1 cellular context compared by ENCODE assay signal in the genomic region with DNA sequence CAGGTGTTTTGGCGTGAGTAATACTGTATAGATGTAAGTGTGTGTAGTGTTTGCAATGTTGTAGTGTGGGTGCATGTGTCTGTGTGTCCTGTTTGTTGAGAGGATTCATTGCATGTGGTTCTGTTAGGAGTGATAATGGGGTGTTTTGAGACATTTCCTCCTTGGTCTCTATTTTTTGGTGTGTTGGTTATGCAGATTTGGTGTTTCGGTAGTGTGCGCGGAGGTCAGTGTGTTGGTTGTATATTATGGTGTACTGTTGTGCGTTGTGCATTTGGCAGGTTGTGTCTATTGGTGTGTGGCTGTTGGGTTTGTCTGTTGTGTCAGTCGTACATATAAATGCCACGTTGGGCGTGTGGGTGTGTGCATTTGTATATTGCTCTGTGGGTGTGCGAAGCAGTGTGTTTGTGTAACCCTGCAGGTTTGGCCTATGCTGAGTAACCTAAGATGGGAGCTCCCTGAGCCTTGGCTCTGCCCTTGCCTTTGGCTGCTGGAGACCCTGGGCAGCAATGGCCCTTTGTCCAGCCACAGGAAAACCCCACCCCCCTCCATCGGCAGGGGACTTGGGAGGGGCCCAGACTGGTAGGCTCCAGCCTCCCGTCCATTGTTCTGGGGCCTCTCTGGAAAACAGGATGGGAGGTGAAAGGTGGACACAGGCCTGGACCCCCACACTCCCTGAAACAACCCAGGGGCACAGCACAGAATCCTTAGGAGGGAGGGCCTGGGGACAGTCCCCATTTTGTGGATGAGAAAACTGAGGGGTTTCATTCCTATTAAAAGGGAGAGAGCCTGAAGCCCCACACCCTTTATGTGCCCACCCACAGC.
TF ChIP-seq lines count a peak whose summit lies in the region.

No MANE protein-coding gene starts in this region.

TF ChIP-seq in IMR-90, 13 proteins besides CTCF, POLR2A, EP300 and RAD21:
- no peak for TF ChIP-seq BHLHE40 (IDR thresholded peaks at IDR 0.05; ENCODE audit: low read depth, low read length)
TF ChIP-seq in IMR-90: peak in this region for 0.
